Comparison of ENCODE assay signal across 1 cellular context in the genomic region with DNA sequence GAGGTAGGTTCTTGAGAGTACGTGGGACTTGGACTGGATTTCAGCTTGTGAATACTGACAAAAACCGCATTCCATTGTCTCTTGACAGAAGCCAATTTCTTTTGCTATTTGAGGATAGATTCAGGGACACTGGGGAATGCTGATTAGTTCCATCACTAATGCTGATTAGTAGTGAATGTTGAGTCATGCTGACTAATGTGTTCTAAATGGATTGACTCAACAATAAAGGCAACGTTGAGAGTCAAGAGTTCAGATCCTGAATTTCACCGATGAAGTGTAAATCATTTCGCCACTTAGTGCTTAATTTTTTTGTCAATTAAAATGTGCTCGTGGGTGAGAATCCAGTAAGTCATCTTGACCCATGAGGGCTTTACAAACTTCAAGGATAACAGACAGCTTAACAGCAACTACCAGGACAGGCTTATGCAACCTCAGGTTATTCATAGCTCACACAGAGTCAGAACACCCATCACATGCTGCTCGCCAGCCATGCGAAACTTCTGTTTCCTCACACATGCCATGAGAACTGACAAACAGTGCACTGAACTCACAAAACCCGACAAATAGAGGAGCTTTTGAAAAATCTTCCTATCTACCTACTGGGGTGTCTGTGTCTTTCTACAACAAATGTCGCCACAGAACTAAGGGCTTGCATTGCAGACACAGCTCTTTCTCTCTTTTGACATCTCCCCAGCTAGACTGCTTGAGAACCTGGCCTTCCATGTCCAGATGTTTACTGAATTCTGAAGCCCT.
TF ChIP-seq lines count a peak whose summit lies in the region.

No MANE protein-coding gene starts in this region.

TF ChIP-seq in GM12878, 131 proteins besides CTCF, POLR2A, EP300 and RAD21 (continued from another document and continues in another):
- TF ChIP-seq, protein P1, sequence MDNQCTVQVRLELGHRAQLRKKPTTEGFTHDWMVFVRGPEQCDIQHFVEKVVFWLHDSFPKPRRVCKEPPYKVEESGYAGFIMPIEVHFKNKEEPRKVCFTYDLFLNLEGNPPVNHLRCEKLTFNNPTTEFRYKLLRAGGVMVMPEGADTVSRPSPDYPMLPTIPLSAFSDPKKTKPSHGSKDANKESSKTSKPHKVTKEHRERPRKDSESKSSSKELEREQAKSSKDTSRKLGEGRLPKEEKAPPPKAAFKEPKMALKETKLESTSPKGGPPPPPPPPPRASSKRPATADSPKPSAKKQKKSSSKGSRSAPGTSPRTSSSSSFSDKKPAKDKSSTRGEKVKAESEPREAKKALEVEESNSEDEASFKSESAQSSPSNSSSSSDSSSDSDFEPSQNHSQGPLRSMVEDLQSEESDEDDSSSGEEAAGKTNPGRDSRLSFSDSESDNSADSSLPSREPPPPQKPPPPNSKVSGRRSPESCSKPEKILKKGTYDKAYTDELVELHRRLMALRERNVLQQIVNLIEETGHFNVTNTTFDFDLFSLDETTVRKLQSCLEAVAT (IDR thresholded peaks at IDR 0.05), result 0 out of 2 replicates have a peak, but pooled peaks have one; percentile 42
- TF ChIP-seq, protein P2, sequence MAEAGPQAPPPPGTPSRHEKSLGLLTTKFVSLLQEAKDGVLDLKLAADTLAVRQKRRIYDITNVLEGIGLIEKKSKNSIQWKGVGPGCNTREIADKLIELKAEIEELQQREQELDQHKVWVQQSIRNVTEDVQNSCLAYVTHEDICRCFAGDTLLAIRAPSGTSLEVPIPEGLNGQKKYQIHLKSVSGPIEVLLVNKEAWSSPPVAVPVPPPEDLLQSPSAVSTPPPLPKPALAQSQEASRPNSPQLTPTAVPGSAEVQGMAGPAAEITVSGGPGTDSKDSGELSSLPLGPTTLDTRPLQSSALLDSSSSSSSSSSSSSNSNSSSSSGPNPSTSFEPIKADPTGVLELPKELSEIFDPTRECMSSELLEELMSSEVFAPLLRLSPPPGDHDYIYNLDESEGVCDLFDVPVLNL (IDR thresholded peaks at IDR 0.05; ENCODE audit: low read depth, low read length), result no peak
- TF ChIP-seq ZNF274 (IDR thresholded peaks at IDR 0.05; ENCODE audit: insufficient read depth, insufficient read length), result no peak
- TF ChIP-seq, protein P3, sequence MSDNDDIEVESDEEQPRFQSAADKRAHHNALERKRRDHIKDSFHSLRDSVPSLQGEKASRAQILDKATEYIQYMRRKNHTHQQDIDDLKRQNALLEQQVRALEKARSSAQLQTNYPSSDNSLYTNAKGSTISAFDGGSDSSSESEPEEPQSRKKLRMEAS (IDR thresholded peaks at IDR 0.05; ENCODE audit: low read depth, low read length), result 0 out of 2 replicates have a peak, but pooled peaks have one; percentile 57
- TF ChIP-seq STAT3 (IDR thresholded peaks at IDR 0.05; ENCODE audit: low read depth, low read length), result no peak
- no peak for TF ChIP-seq RFX5 (IDR thresholded peaks at IDR 0.05; ENCODE audit: low read depth, low read length)
- no peak for TF ChIP-seq CHD1 (IDR thresholded peaks at IDR 0.05; ENCODE audit: low read depth, low read length)
- peak; percentile 50 for TF ChIP-seq POLR2AphosphoS5 (IDR thresholded peaks at IDR 0.05; ENCODE audit: low read length)
- TF ChIP-seq, protein P4, sequence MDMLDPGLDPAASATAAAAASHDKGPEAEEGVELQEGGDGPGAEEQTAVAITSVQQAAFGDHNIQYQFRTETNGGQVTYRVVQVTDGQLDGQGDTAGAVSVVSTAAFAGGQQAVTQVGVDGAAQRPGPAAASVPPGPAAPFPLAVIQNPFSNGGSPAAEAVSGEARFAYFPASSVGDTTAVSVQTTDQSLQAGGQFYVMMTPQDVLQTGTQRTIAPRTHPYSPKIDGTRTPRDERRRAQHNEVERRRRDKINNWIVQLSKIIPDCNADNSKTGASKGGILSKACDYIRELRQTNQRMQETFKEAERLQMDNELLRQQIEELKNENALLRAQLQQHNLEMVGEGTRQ (IDR thresholded peaks at IDR 0.05; ENCODE audit: borderline replicate concordance, low read depth, low read length), result no peak; the same call in 1 of the 2 replicates
- TF ChIP-seq, protein P5, sequence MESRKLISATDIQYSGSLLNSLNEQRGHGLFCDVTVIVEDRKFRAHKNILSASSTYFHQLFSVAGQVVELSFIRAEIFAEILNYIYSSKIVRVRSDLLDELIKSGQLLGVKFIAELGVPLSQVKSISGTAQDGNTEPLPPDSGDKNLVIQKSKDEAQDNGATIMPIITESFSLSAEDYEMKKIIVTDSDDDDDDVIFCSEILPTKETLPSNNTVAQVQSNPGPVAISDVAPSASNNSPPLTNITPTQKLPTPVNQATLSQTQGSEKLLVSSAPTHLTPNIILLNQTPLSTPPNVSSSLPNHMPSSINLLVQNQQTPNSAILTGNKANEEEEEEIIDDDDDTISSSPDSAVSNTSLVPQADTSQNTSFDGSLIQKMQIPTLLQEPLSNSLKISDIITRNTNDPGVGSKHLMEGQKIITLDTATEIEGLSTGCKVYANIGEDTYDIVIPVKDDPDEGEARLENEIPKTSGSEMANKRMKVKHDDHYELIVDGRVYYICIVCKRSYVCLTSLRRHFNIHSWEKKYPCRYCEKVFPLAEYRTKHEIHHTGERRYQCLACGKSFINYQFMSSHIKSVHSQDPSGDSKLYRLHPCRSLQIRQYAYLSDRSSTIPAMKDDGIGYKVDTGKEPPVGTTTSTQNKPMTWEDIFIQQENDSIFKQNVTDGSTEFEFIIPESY (IDR thresholded peaks at IDR 0.05), result no peak
- TF ChIP-seq, protein P6, sequence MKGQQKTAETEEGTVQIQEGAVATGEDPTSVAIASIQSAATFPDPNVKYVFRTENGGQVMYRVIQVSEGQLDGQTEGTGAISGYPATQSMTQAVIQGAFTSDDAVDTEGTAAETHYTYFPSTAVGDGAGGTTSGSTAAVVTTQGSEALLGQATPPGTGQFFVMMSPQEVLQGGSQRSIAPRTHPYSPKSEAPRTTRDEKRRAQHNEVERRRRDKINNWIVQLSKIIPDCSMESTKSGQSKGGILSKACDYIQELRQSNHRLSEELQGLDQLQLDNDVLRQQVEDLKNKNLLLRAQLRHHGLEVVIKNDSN (IDR thresholded peaks at IDR 0.05; ENCODE audit: borderline replicate concordance, extremely low read length, insufficient read depth, low read depth, low read length), result peak; percentile 24
- TF ChIP-seq, protein P7, sequence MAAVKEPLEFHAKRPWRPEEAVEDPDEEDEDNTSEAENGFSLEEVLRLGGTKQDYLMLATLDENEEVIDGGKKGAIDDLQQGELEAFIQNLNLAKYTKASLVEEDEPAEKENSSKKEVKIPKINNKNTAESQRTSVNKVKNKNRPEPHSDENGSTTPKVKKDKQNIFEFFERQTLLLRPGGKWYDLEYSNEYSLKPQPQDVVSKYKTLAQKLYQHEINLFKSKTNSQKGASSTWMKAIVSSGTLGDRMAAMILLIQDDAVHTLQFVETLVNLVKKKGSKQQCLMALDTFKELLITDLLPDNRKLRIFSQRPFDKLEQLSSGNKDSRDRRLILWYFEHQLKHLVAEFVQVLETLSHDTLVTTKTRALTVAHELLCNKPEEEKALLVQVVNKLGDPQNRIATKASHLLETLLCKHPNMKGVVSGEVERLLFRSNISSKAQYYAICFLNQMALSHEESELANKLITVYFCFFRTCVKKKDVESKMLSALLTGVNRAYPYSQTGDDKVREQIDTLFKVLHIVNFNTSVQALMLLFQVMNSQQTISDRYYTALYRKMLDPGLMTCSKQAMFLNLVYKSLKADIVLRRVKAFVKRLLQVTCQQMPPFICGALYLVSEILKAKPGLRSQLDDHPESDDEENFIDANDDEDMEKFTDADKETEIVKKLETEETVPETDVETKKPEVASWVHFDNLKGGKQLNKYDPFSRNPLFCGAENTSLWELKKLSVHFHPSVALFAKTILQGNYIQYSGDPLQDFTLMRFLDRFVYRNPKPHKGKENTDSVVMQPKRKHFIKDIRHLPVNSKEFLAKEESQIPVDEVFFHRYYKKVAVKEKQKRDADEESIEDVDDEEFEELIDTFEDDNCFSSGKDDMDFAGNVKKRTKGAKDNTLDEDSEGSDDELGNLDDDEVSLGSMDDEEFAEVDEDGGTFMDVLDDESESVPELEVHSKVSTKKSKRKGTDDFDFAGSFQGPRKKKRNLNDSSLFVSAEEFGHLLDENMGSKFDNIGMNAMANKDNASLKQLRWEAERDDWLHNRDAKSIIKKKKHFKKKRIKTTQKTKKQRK (IDR thresholded peaks at IDR 0.05; ENCODE audit: low read depth, low read length), result no peak
- TF ChIP-seq ASH2L (IDR thresholded peaks at IDR 0.05; ENCODE audit: borderline replicate concordance, low read depth), result peak; percentile 93; the same call in 1 of the 2 replicates
- no peak for TF ChIP-seq NFXL1 (IDR thresholded peaks at IDR 0.05; ENCODE audit: borderline replicate concordance)
- no peak for TF ChIP-seq SIX5 (IDR thresholded peaks at IDR 0.05; ENCODE audit: low read depth, low read length, severe bottlenecking)
- TF ChIP-seq, protein P8, sequence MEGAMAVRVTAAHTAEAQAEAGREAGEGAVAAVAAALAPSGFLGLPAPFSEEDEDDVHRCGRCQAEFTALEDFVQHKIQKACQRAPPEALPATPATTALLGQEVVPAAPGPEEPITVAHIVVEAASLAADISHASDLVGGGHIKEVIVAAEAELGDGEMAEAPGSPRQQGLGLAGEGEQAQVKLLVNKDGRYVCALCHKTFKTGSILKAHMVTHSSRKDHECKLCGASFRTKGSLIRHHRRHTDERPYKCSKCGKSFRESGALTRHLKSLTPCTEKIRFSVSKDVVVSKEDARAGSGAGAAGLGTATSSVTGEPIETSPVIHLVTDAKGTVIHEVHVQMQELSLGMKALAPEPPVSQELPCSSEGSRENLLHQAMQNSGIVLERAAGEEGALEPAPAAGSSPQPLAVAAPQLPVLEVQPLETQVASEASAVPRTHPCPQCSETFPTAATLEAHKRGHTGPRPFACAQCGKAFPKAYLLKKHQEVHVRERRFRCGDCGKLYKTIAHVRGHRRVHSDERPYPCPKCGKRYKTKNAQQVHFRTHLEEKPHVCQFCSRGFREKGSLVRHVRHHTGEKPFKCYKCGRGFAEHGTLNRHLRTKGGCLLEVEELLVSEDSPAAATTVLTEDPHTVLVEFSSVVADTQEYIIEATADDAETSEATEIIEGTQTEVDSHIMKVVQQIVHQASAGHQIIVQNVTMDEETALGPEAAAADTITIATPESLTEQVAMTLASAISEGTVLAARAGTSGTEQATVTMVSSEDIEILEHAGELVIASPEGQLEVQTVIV (IDR thresholded peaks at IDR 0.05; ENCODE audit: borderline replicate concordance, partially characterized antibody), result no peak
- TF ChIP-seq YBX1 (IDR thresholded peaks at IDR 0.05), result no peak
- TF ChIP-seq, protein P9, sequence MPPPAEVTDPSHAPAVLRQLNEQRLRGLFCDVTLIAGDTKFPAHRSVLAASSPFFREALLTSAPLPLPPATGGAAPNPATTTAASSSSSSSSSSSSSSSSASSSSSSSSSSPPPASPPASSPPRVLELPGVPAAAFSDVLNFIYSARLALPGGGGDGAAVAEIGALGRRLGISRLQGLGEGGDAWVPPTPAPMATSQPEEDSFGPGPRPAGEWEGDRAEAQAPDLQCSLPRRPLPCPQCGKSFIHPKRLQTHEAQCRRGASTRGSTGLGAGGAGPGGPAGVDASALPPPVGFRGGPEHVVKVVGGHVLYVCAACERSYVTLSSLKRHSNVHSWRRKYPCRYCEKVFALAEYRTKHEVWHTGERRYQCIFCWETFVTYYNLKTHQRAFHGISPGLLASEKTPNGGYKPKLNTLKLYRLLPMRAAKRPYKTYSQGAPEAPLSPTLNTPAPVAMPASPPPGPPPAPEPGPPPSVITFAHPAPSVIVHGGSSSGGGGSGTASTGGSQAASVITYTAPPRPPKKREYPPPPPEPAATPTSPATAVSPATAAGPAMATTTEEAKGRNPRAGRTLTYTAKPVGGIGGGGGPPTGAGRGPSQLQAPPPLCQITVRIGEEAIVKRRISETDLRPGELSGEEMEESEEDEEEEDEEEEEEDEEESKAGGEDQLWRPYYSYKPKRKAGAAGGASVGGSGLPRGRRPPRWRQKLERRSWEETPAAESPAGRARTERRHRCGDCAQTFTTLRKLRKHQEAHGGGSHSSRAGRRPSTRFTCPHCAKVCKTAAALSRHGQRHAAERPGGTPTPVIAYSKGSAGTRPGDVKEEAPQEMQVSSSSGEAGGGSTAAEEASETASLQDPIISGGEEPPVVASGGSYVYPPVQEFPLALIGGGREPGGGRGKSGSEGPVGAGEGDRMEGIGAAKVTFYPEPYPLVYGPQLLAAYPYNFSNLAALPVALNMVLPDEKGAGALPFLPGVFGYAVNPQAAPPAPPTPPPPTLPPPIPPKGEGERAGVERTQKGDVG (CRISPR knock-in tag; IDR thresholded peaks at IDR 0.05), result no peak
- TF ChIP-seq, protein P10, sequence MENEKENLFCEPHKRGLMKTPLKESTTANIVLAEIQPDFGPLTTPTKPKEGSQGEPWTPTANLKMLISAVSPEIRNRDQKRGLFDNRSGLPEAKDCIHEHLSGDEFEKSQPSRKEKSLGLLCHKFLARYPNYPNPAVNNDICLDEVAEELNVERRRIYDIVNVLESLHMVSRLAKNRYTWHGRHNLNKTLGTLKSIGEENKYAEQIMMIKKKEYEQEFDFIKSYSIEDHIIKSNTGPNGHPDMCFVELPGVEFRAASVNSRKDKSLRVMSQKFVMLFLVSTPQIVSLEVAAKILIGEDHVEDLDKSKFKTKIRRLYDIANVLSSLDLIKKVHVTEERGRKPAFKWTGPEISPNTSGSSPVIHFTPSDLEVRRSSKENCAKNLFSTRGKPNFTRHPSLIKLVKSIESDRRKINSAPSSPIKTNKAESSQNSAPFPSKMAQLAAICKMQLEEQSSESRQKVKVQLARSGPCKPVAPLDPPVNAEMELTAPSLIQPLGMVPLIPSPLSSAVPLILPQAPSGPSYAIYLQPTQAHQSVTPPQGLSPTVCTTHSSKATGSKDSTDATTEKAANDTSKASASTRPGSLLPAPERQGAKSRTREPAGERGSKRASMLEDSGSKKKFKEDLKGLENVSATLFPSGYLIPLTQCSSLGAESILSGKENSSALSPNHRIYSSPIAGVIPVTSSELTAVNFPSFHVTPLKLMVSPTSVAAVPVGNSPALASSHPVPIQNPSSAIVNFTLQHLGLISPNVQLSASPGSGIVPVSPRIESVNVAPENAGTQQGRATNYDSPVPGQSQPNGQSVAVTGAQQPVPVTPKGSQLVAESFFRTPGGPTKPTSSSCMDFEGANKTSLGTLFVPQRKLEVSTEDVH (IDR thresholded peaks at IDR 0.05; ENCODE audit: low read depth, partially characterized antibody), result no peak
- TF ChIP-seq TARDBP (IDR thresholded peaks at IDR 0.05; ENCODE audit: borderline replicate concordance), result 0 out of 2 replicates have a peak, but pooled peaks have one; percentile 36
- peak; percentile 95 for TF ChIP-seq MEF2A (IDR thresholded peaks at IDR 0.05; ENCODE audit: insufficient read depth, low read depth, low read length)
- TF ChIP-seq STAT1 (conservative IDR thresholded peaks at IDR 0.05), result no peak
- TF ChIP-seq, protein P11, sequence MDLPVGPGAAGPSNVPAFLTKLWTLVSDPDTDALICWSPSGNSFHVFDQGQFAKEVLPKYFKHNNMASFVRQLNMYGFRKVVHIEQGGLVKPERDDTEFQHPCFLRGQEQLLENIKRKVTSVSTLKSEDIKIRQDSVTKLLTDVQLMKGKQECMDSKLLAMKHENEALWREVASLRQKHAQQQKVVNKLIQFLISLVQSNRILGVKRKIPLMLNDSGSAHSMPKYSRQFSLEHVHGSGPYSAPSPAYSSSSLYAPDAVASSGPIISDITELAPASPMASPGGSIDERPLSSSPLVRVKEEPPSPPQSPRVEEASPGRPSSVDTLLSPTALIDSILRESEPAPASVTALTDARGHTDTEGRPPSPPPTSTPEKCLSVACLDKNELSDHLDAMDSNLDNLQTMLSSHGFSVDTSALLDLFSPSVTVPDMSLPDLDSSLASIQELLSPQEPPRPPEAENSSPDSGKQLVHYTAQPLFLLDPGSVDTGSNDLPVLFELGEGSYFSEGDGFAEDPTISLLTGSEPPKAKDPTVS (IDR thresholded peaks at IDR 0.05; ENCODE audit: low read depth, low read length), result no peak
